ENCODE assay signal across 15 cellular contexts in genomic region chr7:35865287-35865686, GRCh38.
"Had no signal": no experiment of that assay in that cellular context is flagged by ENCODE, and none has a peak within 500 bp of the region (broad histone marks: within the 10 kb centered on the region; RNA-seq: fewer than 3 reads in every experiment).

No MANE protein-coding gene starts in this region.

- H3K4me1 Mint-ChIP-seq: nephron progenitor cell had no signal

- ATAC-seq: esophagus mucosa, gastroesophageal sphincter, sciatic nerve had no signal

- H3K9me3 Mint-ChIP-seq: immature natural killer cell had no signal

- H3K27ac Mint-ChIP-seq: nephron progenitor cell had no signal

- H3K4me3 Mint-ChIP-seq: immature natural killer cell, nephron progenitor cell had no signal

- DNase-seq: effector memory CD4-positive, alpha-beta T cell; foreskin fibroblast; glutamatergic neuron; immature natural killer cell; nephron progenitor cell; stimulated activated CD4-positive, alpha-beta T cell treated with anti-CD3 and anti-CD28 coated beads, Interleukin-2, amount 100 ng/mL, for 24 hours; stimulated activated CD4-positive, alpha-beta T cell treated with anti-CD3 and anti-CD28 coated beads, Interleukin-4, amount 100 ng/mL, for 4 hours; stimulated activated naive CD4-positive, alpha-beta T cell; stomach; substantia nigra; transverse colon had no signal

- H3K4me3 ChIP-seq: gastroesophageal sphincter, stomach, thoracic aorta, transverse colon had no signal
